Comparison of ENCODE assay signal across 2 cellular contexts in genomic region chr11:47672283-47672730, GRCh38.
A peak's percentile ranks its signal among the peaks of the same experiment; 100 is the strongest.
TF ChIP-seq lines count a peak whose summit lies in the region.

No MANE protein-coding gene starts in this region.

TF ChIP-seq in IMR-90, 13 proteins besides CTCF, POLR2A, EP300 and RAD21:
- TF ChIP-seq CEBPB (IDR thresholded peaks at IDR 0.05; ENCODE audit: low read depth, low read length) (no peak), NFE2L2 (IDR thresholded peaks at IDR 0.05; ENCODE audit: low read depth, low read length) (peak; percentile 61)

TF ChIP-seq in GM12878, 131 proteins besides CTCF, POLR2A, EP300 and RAD21:
- no peak for TF ChIP-seq DPF2 (IDR thresholded peaks at IDR 0.05)
- peak; percentile 54 for TF ChIP-seq BCL3 (IDR thresholded peaks at IDR 0.05; ENCODE audit: borderline replicate concordance, insufficient read depth, low read depth, low read length, poor library complexity, severe bottlenecking)
TF ChIP-seq in GM12878: peak in this region for 1.
